Comparison of ENCODE assay signal across 24 cellular contexts in genomic region chr5:145830594-145830993, GRCh38. TPM values are rescaled to one million over a fixed set of nuclear protein-coding genes. Genes with fewer than 3 reads are reported as not detected.
DNase-seq lines count a peak whose midpoint lies in the region; ATAC-seq and TF ChIP-seq lines count a peak whose summit lies in the region.
"Had no signal": no experiment of that assay in that cellular context is flagged by ENCODE, and none has a peak within 500 bp of the region (broad histone marks: within the 10 kb centered on the region; RNA-seq: fewer than 3 reads in every experiment).

No MANE protein-coding gene starts in this region.

- H2BK120ac ChIP-seq in IMR-90 (ENCODE audit: low read depth, low read length) (no peak overlapping the region), mesenchymal stem cell (ENCODE audit: low read depth, low read length) (no peak overlapping the region)

- in situ Hi-C loops in IMR-90 (cut with MboI; ENCODE audit: low sequenced_read_pairs) = loop anchor here (5.0 to 10.0 kb wide), 2 partner anchors 224 to 1628 kb away; no protein-coding TSS in a partner anchor

- no peak overlapping the region for H2BK20ac ChIP-seq in IMR-90 (ENCODE audit: low read depth, low read length)

- ATAC-seq in IMR-90 (ENCODE audit: low read depth) (peak; percentile 40), HG03097 (IDR thresholded peaks at IDR 0.05; ENCODE audit: low FRiP score, unreplicated experiment) (no peak)
- ATAC-seq: left cardiac atrium, Right ventricle myocardium inferior had no signal

- CTCF ChIA-PET in AG04449 (lab: Yijun Ruan, JAX) (interaction anchor here (1.0 to 15.5 kb wide), 7 partner anchors 22 to 1638 kb away, joined by 3 to 190 read pairs (median 9); no protein-coding TSS in a partner anchor), IMR-90 (lab: Yijun Ruan, JAX) (interaction anchor here (1.2 kb wide), 1 partner anchor 30 kb away, joined by 4 read pairs; no protein-coding TSS in a partner anchor), Caco-2 (lab: Charles Lee) (interaction anchor here (0.5 to 0.8 kb wide), 3 partner anchors 35 to 130 kb away, joined by 3 to 7 read pairs (median 5); no protein-coding TSS in a partner anchor)
- CTCF ChIA-PET in CD4-positive, alpha-beta memory T cell (lab: Charles Lee; ENCODE audit: partially characterized antibody) = interaction anchor here (0.8 kb wide), 1 partner anchor 14 kb away, joined by 3 read pairs; no protein-coding TSS in a partner anchor

- H3K4me1 Mint-ChIP-seq in Caco-2 (ENCODE audit: low read depth, unreplicated experiment) = peaks cover 27% of the 10 kb centered on the region
- H3K4me1 Mint-ChIP-seq in CD4-positive, alpha-beta memory T cell = peaks cover 2 to 15% (median 10%) of the 10 kb centered on the region in 4 donors

- H3K9me3 ChIP-seq in IMR-90 (ENCODE audit: control insufficient read depth, insufficient read depth, low read length) (no peaks in the 10 kb centered on the region), mesenchymal stem cell (ENCODE audit: control insufficient read depth, low read length) (no peaks in the 10 kb centered on the region), Caco-2 (no peaks in the 10 kb centered on the region)
- no peaks in the 10 kb centered on the region for H3K9me3 ChIP-seq in CD4-positive, alpha-beta memory T cell (ENCODE audit: control insufficient read depth in 1 of 2, low read length in 2 of 2)

- intact Hi-C loops in IMR-90 (cut with micrococcal nuclease) = loop anchor here (5.0 kb wide), 1 partner anchor 302 kb away; no protein-coding TSS in a partner anchor
- intact Hi-C loops in Caco-2 (cut with micrococcal nuclease; ENCODE audit: unreplicated experiment) = loop anchor here (5.0 kb wide), 1 partner anchor 197 kb away; no protein-coding TSS in a partner anchor
- intact Hi-C loops in CD4-positive, alpha-beta memory T cell (cut with micrococcal nuclease) = no loop called here

- H3K23ac ChIP-seq in IMR-90 (ENCODE audit: low read depth, low read length) (no peak overlapping the region), mesenchymal stem cell (ENCODE audit: low read length in 2 of 2) (no peak overlapping the region)

- H2AFZ ChIP-seq in IMR-90 (replicated peaks; ENCODE audit: low read length, poor library complexity) = no peak overlapping the region
- H2AFZ ChIP-seq in mesenchymal stem cell (ENCODE audit: low read depth, low read length) = no peak overlapping the region

- no peak for TF ChIP-seq RAD21 in IMR-90 (IDR thresholded peaks at IDR 0.05; ENCODE audit: low read length)

- H3K79me1 ChIP-seq in IMR-90 (ENCODE audit: low read depth in 1 of 2, low read length in 2 of 2) (peaks cover 14 to 16% of the 10 kb centered on the region in 2 experiments; a peak in 3 of 4 replicates), mesenchymal stem cell (replicated peaks; ENCODE audit: low read length, poor library complexity, severe bottlenecking) (peaks cover 18% of the 10 kb centered on the region)

- dilution Hi-C loops in IMR-90 (cut with HindIII; ENCODE audit: low sequenced_read_pairs, unreplicated experiment) = no loop called here

- H3K27me3 Mint-ChIP-seq in Caco-2 (ENCODE audit: insufficient read depth, unreplicated experiment) = no peaks in the 10 kb centered on the region
- H3K27me3 Mint-ChIP-seq in CD4-positive, alpha-beta memory T cell = peaks cover 0 to 3% of the 10 kb centered on the region in 2 donors

- H3K4me1 ChIP-seq in IMR-90 (ENCODE audit: control insufficient read depth, insufficient read depth, low read length) (peaks cover 7% of the 10 kb centered on the region), mesenchymal stem cell (ENCODE audit: control insufficient read depth, insufficient read depth, low read depth, low read length) (peaks cover 6% of the 10 kb centered on the region), Caco-2 (peaks cover 12% of the 10 kb centered on the region)
- peaks cover 2% of the 10 kb centered on the region for H3K4me1 ChIP-seq in CD4-positive, alpha-beta memory T cell (ENCODE audit: insufficient read depth, low read length)

- no peak overlapping the region for H2AK5ac ChIP-seq in IMR-90 (ENCODE audit: low read depth, low read length)
- no peak overlapping the region for H2AK5ac ChIP-seq in mesenchymal stem cell (ENCODE audit: low read length, severe bottlenecking)

- H3K4me3 Mint-ChIP-seq in Caco-2 (ENCODE audit: unreplicated experiment) = no peak overlapping the region
- no peak overlapping the region for H3K4me3 Mint-ChIP-seq in CD4-positive, alpha-beta memory T cell
- H3K4me3 Mint-ChIP-seq: T-helper 1 cell treated with Interleukin-12 subunit alpha and Interleukin-12 subunit beta and Interleukin-4 antibody, amounts not matched to agents 30 μg/mL and 1 μg/mL, for 36 hours had no signal

- no TSS peak for BruUV-seq in IMR-90 (replicated peaks; lab: Mats Ljungman, UMichigan)
- no TSS peak for BruUV-seq in Caco-2 (replicated peaks; lab: Mats Ljungman, UMichigan)

- H3K9ac ChIP-seq in IMR-90 (ENCODE audit: low read depth, low read length) = no peak overlapping the region
- peak overlapping the region; percentile 15 for H3K9ac ChIP-seq in mesenchymal stem cell (ENCODE audit: low read length)

- no peaks in the 10 kb centered on the region for H3K9me3 Mint-ChIP-seq in Caco-2 (ENCODE audit: unreplicated experiment)
- H3K9me3 Mint-ChIP-seq in CD4-positive, alpha-beta memory T cell = no peaks in the 10 kb centered on the region
- H3K9me3 Mint-ChIP-seq: T-helper 1 cell treated with Interleukin-12 subunit alpha and Interleukin-12 subunit beta and Interleukin-4 antibody, amounts not matched to agents 30 μg/mL and 1 μg/mL, for 36 hours had no signal

- no peak overlapping the region for H2BK12ac ChIP-seq in mesenchymal stem cell (ENCODE audit: low read length in 2 of 2)

- no peak overlapping the region for H3K4ac ChIP-seq in IMR-90 (ENCODE audit: low read depth, low read length)
- no peak overlapping the region for H3K4ac ChIP-seq in mesenchymal stem cell (ENCODE audit: low read depth in 1 of 2, low read length in 2 of 2)

- H4K5ac ChIP-seq in IMR-90 (ENCODE audit: low read depth, low read length) = no peak overlapping the region

- WGBS in IMR-90 (ENCODE audit: extremely low coverage in 2 of 2, insufficient read length in 1 of 2), 2 experiments = no CpG with 5 or more reads among the region's 1 CpG
- WGBS in mesenchymal stem cell = 58% methylated on average over 1 of the region's 1 CpG

- TF ChIP-seq CTCF in AG04449 (IDR thresholded peaks at IDR 0.05; ENCODE audit: insufficient read depth, low read length, missing control alignments) (no peak), IMR-90 (conservative IDR thresholded peaks at IDR 0.05; ENCODE audit: low read depth, low read length) (no peak), Caco-2 (IDR thresholded peaks at IDR 0.05; ENCODE audit: insufficient read depth in 1 of 2, low read depth in 1 of 2, low read length in 1 of 2, severe bottlenecking in 1 of 2, unreplicated experiment in 1 of 2) (no peak)

- H4K91ac ChIP-seq in IMR-90 (ENCODE audit: insufficient read depth, low read depth, low read length) (no peak overlapping the region), mesenchymal stem cell (ENCODE audit: low read length) (no peak overlapping the region)

- H3K14ac ChIP-seq in IMR-90 (replicated peaks; ENCODE audit: low read depth, low read length) = no peak overlapping the region
- no peak overlapping the region for H3K14ac ChIP-seq in mesenchymal stem cell (ENCODE audit: low read length in 2 of 2)

- H4K20me1 ChIP-seq in IMR-90 (ENCODE audit: insufficient read depth, low read length) = no peaks in the 10 kb centered on the region; the same call in 1 of the 2 replicates

- no peak overlapping the region for H4K8ac ChIP-seq in IMR-90 (ENCODE audit: low read depth in 2 of 2, low read length in 2 of 2)
- no peak overlapping the region for H4K8ac ChIP-seq in mesenchymal stem cell (ENCODE audit: low read length)

- H3K4me3 ChIP-seq in AG04449 (ENCODE audit: low read depth, low read length) = no peak overlapping the region
- no peak overlapping the region for H3K4me3 ChIP-seq in IMR-90 (ENCODE audit: insufficient read depth, low read depth, low read length)
- no peak overlapping the region for H3K4me3 ChIP-seq in mesenchymal stem cell (ENCODE audit: insufficient read depth in 1 of 2, low read depth in 1 of 2, low read length in 2 of 2)
- no peak overlapping the region for H3K4me3 ChIP-seq in Caco-2 (ENCODE audit: low read depth, low read length)
- no peak overlapping the region for H3K4me3 ChIP-seq in CD4-positive, alpha-beta memory T cell (ENCODE audit: low read length in 2 of 2)
- H3K4me3 ChIP-seq: coronary artery had no signal

- H3K27me3 ChIP-seq in IMR-90 (ENCODE audit: control insufficient read depth, insufficient read depth, low read length) = no peaks in the 10 kb centered on the region
- H3K27me3 ChIP-seq in mesenchymal stem cell (ENCODE audit: control insufficient read depth in 1 of 2, insufficient read depth in 1 of 2, low read length in 2 of 2) = no peaks in the 10 kb centered on the region
- no peaks in the 10 kb centered on the region for H3K27me3 ChIP-seq in Caco-2 (replicated peaks; ENCODE audit: control insufficient read depth, insufficient read depth, low read length)
- H3K27me3 ChIP-seq in CD4-positive, alpha-beta memory T cell (ENCODE audit: insufficient read depth, low read length) = no peaks in the 10 kb centered on the region

- H3K18ac ChIP-seq in IMR-90 (ENCODE audit: low read depth, low read length) (no peak overlapping the region), mesenchymal stem cell (ENCODE audit: low read depth in 1 of 2, low read length in 2 of 2) (no peak overlapping the region)

- H2BK15ac ChIP-seq in IMR-90 (ENCODE audit: low read depth, low read length) (no peak overlapping the region), mesenchymal stem cell (ENCODE audit: low read depth, poor library complexity, severe bottlenecking) (no peak overlapping the region)

- H3K4me2 ChIP-seq in IMR-90 (ENCODE audit: low read depth, low read length) (no peak overlapping the region; the same call in 1 of the 2 replicates), mesenchymal stem cell (ENCODE audit: low read length, poor library complexity, severe bottlenecking) (no peak overlapping the region)

- H3K27ac ChIP-seq in IMR-90 (ENCODE audit: insufficient read depth, low read length) = no peak overlapping the region
- H3K27ac ChIP-seq in mesenchymal stem cell (ENCODE audit: low read length, poor library complexity, severe bottlenecking) = no peak overlapping the region
- H3K27ac ChIP-seq in CD4-positive, alpha-beta memory T cell (ENCODE audit: low read depth, low read length) = no peak overlapping the region

- H3K27ac Mint-ChIP-seq in Caco-2 (ENCODE audit: unreplicated experiment) = no peak overlapping the region
- H3K27ac Mint-ChIP-seq in CD4-positive, alpha-beta memory T cell = no peak overlapping the region
- H3K27ac Mint-ChIP-seq: T-helper 1 cell treated with Interleukin-12 subunit alpha and Interleukin-12 subunit beta and Interleukin-4 antibody, amounts not matched to agents 30 μg/mL and 1 μg/mL, for 36 hours had no signal

- no peak overlapping the region for H3K56ac ChIP-seq in IMR-90 (ENCODE audit: extremely low read depth, insufficient read depth, low read length)

- H2BK5ac ChIP-seq in IMR-90 (ENCODE audit: low read depth, low read length, poor library complexity, severe bottlenecking) = no peak overlapping the region
- H2BK5ac ChIP-seq in mesenchymal stem cell (ENCODE audit: low read depth, low read length, poor library complexity, severe bottlenecking) = no peak overlapping the region

- H2AK9ac ChIP-seq in IMR-90 (replicated peaks; ENCODE audit: low read depth, low read length, poor library complexity) = no peak overlapping the region

- no peak for TF ChIP-seq POLR2A in IMR-90 (IDR thresholded peaks at IDR 0.05; ENCODE audit: low read depth, low read length)

- POLR2A ChIA-PET in AG04449 (lab: Yijun Ruan, JAX) (no interaction called here), IMR-90 (lab: Charles Lee; ENCODE audit: unreplicated experiment) (no interaction called here), Caco-2 (lab: Charles Lee) (no interaction called here)
- POLR2A ChIA-PET in CD4-positive, alpha-beta memory T cell (lab: Charles Lee; ENCODE audit: partially characterized antibody) = no interaction called here

- H3K36me3 Mint-ChIP-seq in Caco-2 (ENCODE audit: insufficient read depth, unreplicated experiment) = no peaks in the 10 kb centered on the region
- H3K36me3 Mint-ChIP-seq in CD4-positive, alpha-beta memory T cell = no peaks in the 10 kb centered on the region

- H3K9me1 ChIP-seq in IMR-90 (ENCODE audit: insufficient read depth, low read length) = peaks cover 3% of the 10 kb centered on the region; the same call in 1 of the 2 replicates

- DNase-seq in AG04449 (ENCODE audit: low read depth, low spot score) (peak; percentile 67), IMR-90 (peak; percentile 81), dedifferentiated amniotic fluid mesenchymal stem cell (ENCODE audit: extremely low spot score) (peak; percentile 51), mesenchymal stem cell (peak; percentile 19), Caco-2 (no peak)
- no peak for DNase-seq in activated CD4-positive, CD25-positive, alpha-beta regulatory T cell treated with anti-CD3 and anti-CD28 coated beads, Interleukin-2, amount 50 U/mL, for 72 hours
- DNase-seq in CD4-positive, alpha-beta memory T cell = no peak
- DNase-seq: activated effector memory CD4-positive, alpha-beta T cell treated with Interleukin-2 at 50 U/mL for 16 hours; amygdala; Calu3; left cardiac atrium; MV-4-11; NCI-H2029; NCI-H446 treated with DMSO at 0.1 percent for 48 hours; retina; stimulated activated naive CD4-positive, alpha-beta T cell treated with Interleukin-2 at 50 U/mL for 16 hours had no signal

- H3K36me3 ChIP-seq in IMR-90 (ENCODE audit: control insufficient read depth, insufficient read depth, low read length) = no peaks in the 10 kb centered on the region
- H3K36me3 ChIP-seq in mesenchymal stem cell (ENCODE audit: control insufficient read depth in 1 of 2, insufficient read depth in 2 of 2, low read depth in 1 of 2, low read length in 2 of 2) = no peaks in the 10 kb centered on the region
- H3K36me3 ChIP-seq in Caco-2 (ENCODE audit: control insufficient read depth, insufficient read depth, low read length) = no peaks in the 10 kb centered on the region
- H3K36me3 ChIP-seq in CD4-positive, alpha-beta memory T cell (ENCODE audit: insufficient read depth, low read length) = no peaks in the 10 kb centered on the region

RNA-seq across cellular contexts. Expression of gene PRELID2, which starts 4.5 kb away (rescaled TPM):
- total RNA-seq in IMR-90 (2012; rRNA removed) (8.6 and 13.9 TPM in 2 replicates), Caco-2 (2022) (26.0 and 28.7 TPM in 2 replicates)
- 4.5 and 4.9 TPM in 2 replicates for polyA plus RNA-seq in IMR-90 (2012; rRNA removed)
- 0.87 and 1.1 TPM in 2 replicates for polyA plus RNA-seq in IMR-90 (2012; cell fraction: cytosol; rRNA removed)
- polyA plus RNA-seq in IMR-90 (2012; cell fraction: nucleus; rRNA removed; ENCODE audit: low replicate concordance) = 0.63 and 2.5 TPM in 2 replicates
- 3.5 TPM for polyA plus RNA-seq in mesenchymal stem cell (2013, experiment 1 of 2)
- polyA plus RNA-seq in mesenchymal stem cell (2013, experiment 2 of 2) = 3.7 TPM
- 1 to 10 TPM; 2.1 to 3.1 TPM for total RNA-seq in CD4-positive, alpha-beta memory T cell
- 1 to 10 TPM; 1.7 to 2.2 TPM for polyA plus RNA-seq in CD4-positive, alpha-beta memory T cell

RNA-seq across cellular contexts. Expression of gene GRXCR2, which starts 42.2 kb away (rescaled TPM):
- not detected in 2 replicates for total RNA-seq in IMR-90 (2012; rRNA removed)
- polyA plus RNA-seq in IMR-90 (2012; rRNA removed) = not detected in 2 replicates
- not detected in 2 replicates for polyA plus RNA-seq in IMR-90 (2012; cell fraction: cytosol; rRNA removed)
- not detected in 2 replicates for polyA plus RNA-seq in IMR-90 (2012; cell fraction: nucleus; rRNA removed; ENCODE audit: low replicate concordance)
- polyA plus RNA-seq in mesenchymal stem cell (2013, experiment 1 of 2) = not detected
- polyA plus RNA-seq in mesenchymal stem cell (2013, experiment 2 of 2) = not detected
- 0.16 TPM in 1 of 2 replicates, not detected in the other for total RNA-seq in Caco-2 (2022)
- total RNA-seq in CD4-positive, alpha-beta memory T cell = not detected
- polyA plus RNA-seq in CD4-positive, alpha-beta memory T cell = not detected
- total RNA-seq: Calu3, epithelial cell of proximal tubule, G401, urinary bladder had no signal
- polyA plus RNA-seq: AG04450, urinary bladder had no signal

Comparison
In these comparisons a context has a peak if more than half of its experiments do, and no peak if none do; other contexts are left out.
1. DNase-seq: peak in AG04449 (single experiment), IMR-90 (single experiment), dedifferentiated amniotic fluid mesenchymal stem cell (single experiment) and mesenchymal stem cell (single experiment); none in activated CD4-positive, CD25-positive, alpha-beta regulatory T cell treated with anti-CD3 and anti-CD28 coated beads, Interleukin-2, amount 50 U/mL, for 72 hours (single experiment), Caco-2 (0 of 2) and CD4-positive, alpha-beta memory T cell (0 of 5).